ENCODE assay signal across 18 cellular contexts in the genomic region with DNA sequence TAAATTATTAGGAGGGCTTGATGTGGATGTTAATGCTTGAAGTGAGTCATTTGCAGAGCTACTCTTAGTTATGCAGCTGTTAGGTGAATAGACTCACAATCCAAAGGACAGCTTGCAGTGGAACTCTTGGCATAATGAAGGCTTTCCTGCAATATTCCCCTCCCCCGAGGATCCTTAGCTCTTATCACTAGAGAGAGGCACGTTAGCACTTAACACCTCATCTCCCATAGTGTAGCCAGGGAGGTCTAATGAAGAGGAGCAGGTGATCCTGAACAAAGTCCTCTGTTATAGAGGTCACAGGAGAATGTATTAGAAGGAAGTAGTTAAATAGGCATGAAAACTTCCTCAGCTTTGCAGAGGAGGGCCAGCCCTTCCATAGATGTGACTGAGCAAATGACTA.
DNase-seq lines count a peak whose midpoint lies in the region; TF ChIP-seq lines count a peak whose summit lies in the region.
"Had no signal": no experiment of that assay in that cellular context is flagged by ENCODE, and none has a peak within 500 bp of the region (broad histone marks: within the 10 kb centered on the region; RNA-seq: fewer than 3 reads in every experiment).

No MANE protein-coding gene starts in this region.

- no peak for TF ChIP-seq CTCF in hepatocyte (IDR thresholded peaks at IDR 0.05; ENCODE audit: poor library complexity)

- H3K4me3 ChIP-seq in hepatocyte (no peak overlapping the region), MG63 (no peak overlapping the region)
- H3K4me3 ChIP-seq: GM12878, K562 had no signal

- WGBS in hepatocyte (ENCODE audit: low lambda C conversion rate, missing lambda C conversion rate) = 41% methylated on average over 2 of the region's 2 CpGs

- peak; percentile 9 for DNase-seq in DMS 273 (lab: John Stamatoyannopoulos, UW; ENCODE audit: unreplicated experiment)
- no peak for DNase-seq in DMS 273 treated with DMSO at 0.1 percent for 48 hours (lab: John Stamatoyannopoulos, UW)
- peak; percentile 65 for DNase-seq in DMS53 (lab: John Stamatoyannopoulos, UW)
- peak; percentile 79 to 89 for DNase-seq in NCI-H524 (lab: John Stamatoyannopoulos, UW)
- peak; percentile 41 for DNase-seq in hepatocyte (ENCODE audit: low spot score)
- no peak for DNase-seq in activated CD4-positive, alpha-beta T cell treated with anti-CD3 and anti-CD28 coated beads, Interleukin-2, amount 50 U/mL, for 1 hour
- no peak for DNase-seq in MG63
- no peak for DNase-seq in DMS114 treated with DMSO at 0.1 percent for 48 hours (lab: John Stamatoyannopoulos, UW; ENCODE audit: unreplicated experiment)
- DNase-seq: Caco-2; CD4-positive, CD25-positive, alpha-beta regulatory T cell; GDM1; NCI-H1048; NCI-H1694; NCI-H526 treated with DMSO at 0.1 percent for 48 hours; T-helper 1 cell had no signal

- H3K4me1 ChIP-seq in hepatocyte (ENCODE audit: insufficient read depth) = peaks cover 5% of the 10 kb centered on the region
- H3K4me1 ChIP-seq: Caco-2 had no signal

- no peaks in the 10 kb centered on the region for H3K9me3 ChIP-seq in hepatocyte (ENCODE audit: low read depth)
- H3K9me3 ChIP-seq in MG63 = no peaks in the 10 kb centered on the region
- H3K9me3 ChIP-seq: Caco-2 had no signal

- H3K36me3 ChIP-seq in hepatocyte (replicated peaks; ENCODE audit: insufficient read depth, low read depth) (no peaks in the 10 kb centered on the region), MG63 (no peaks in the 10 kb centered on the region)

- no peaks in the 10 kb centered on the region for H4K20me1 ChIP-seq in hepatocyte (ENCODE audit: insufficient read depth, poor library complexity, severe bottlenecking)

- no peaks in the 10 kb centered on the region for H3K79me2 ChIP-seq in hepatocyte

- H3K27me3 ChIP-seq in hepatocyte (no peaks in the 10 kb centered on the region), MG63 (no peaks in the 10 kb centered on the region)

- no peak overlapping the region for H2AFZ ChIP-seq in hepatocyte

- H3K9me2 ChIP-seq in hepatocyte (replicated peaks; ENCODE audit: insufficient read depth) = no peaks in the 10 kb centered on the region

- H3K27ac ChIP-seq in hepatocyte = no peak overlapping the region
- H3K27ac ChIP-seq: 22Rv1 had no signal

- H3K4me2 ChIP-seq in hepatocyte = no peak overlapping the region

Comparison
In these comparisons a context has a peak if more than half of its experiments do, and no peak if none do; other contexts are left out.
1. DNase-seq: peak in DMS 273 (single experiment), DMS53 (single experiment), NCI-H524 (2 of 2) and hepatocyte (single experiment); none in DMS 273 treated with DMSO at 0.1 percent for 48 hours (single experiment), activated CD4-positive, alpha-beta T cell treated with anti-CD3 and anti-CD28 coated beads, Interleukin-2, amount 50 U/mL, for 1 hour (single experiment), MG63 (single experiment) and DMS114 treated with DMSO at 0.1 percent for 48 hours (single experiment).